In genomic region chr11:125592305-125593112, GRCh38 we compare ENCODE assay signal across 8 cellular contexts. TPM values are rescaled to one million over a fixed set of nuclear protein-coding genes. Genes with fewer than 3 reads are reported as not detected.
DNase-seq lines count a peak whose midpoint lies in the region; ATAC-seq and TF ChIP-seq lines count a peak whose summit lies in the region.

STT3A (plus strand) TSS chr11:125592852; CDS start chr11:125595916, 3,064 bp downstream.

- H3K4me3 Mint-ChIP-seq in activated T-helper 17 cell treated with anti-CD3 and anti-CD28 coated beads, Interleukin-2, amount 50 U/mL, for 72 hours = peak within 1 kb of the TSS; percentile 94
- H3K4me3 Mint-ChIP-seq in naive B cell = peak within 1 kb of the TSS; percentile 90 to 98 (median 94)
- peak within 1 kb of the TSS; percentile 86 for H3K4me3 Mint-ChIP-seq in stimulated activated memory B cell treated with anti-CD40 and anti-IgM and Interleukin-4, amounts not matched to agents 10 μg/mL and 1 μg/mL and 100 μg/mL, for 72 hours

- CTCF ChIA-PET in RWPE1 (lab: Yijun Ruan, JAX) = interaction anchor here (0.6 to 2.0 kb wide), 3 partner anchors 23 to 684 kb away, joined by 5 to 9 read pairs (median 8); partner anchors contain the start of gene EI24

- peak; percentile 93 for ATAC-seq in activated T-helper 17 cell treated with anti-CD3 and anti-CD28 coated beads, Interleukin-2, amount 50 U/mL, for 72 hours (replicated peaks)
- peak; percentile 87 to 91 for ATAC-seq in naive B cell (ENCODE audit: low read depth in 2 of 2)
- ATAC-seq in stimulated activated memory B cell treated with anti-CD40 and anti-IgM and Interleukin-4, amounts not matched to agents 10 μg/mL and 1 μg/mL and 100 μg/mL, for 72 hours = peak; percentile 99

- TF ChIP-seq CTCF in LNCaP clone FGC (IDR thresholded peaks at IDR 0.05; ENCODE audit: control insufficient read depth, extremely low read depth, insufficient read depth) (no peak), RWPE1 (conservative IDR thresholded peaks at IDR 0.05; ENCODE audit: low read depth) (no peak)

- peaks cover 27% of the 10 kb centered on the region for H3K4me1 Mint-ChIP-seq in activated T-helper 17 cell treated with anti-CD3 and anti-CD28 coated beads, Interleukin-2, amount 50 U/mL, for 72 hours
- H3K4me1 Mint-ChIP-seq in naive B cell = peaks cover 39 to 57% (median 44%) of the 10 kb centered on the region in 3 donors
- H3K4me1 Mint-ChIP-seq in stimulated activated memory B cell treated with anti-CD40 and anti-IgM and Interleukin-4, amounts not matched to agents 10 μg/mL and 1 μg/mL and 100 μg/mL, for 72 hours = peaks cover 61% of the 10 kb centered on the region

- peak; percentile 100 for DNase-seq in Daoy (ENCODE audit: low read depth)
- DNase-seq in GOT3 (lab: John Stamatoyannopoulos, UW) = peak; percentile 85
- DNase-seq in LNCaP clone FGC (ENCODE audit: low read depth) = peak; percentile 100
- DNase-seq in RWPE1 (ENCODE audit: low spot score) = peak; percentile 97
- DNase-seq in fibroblast of gingiva (ENCODE audit: low read depth) = peak; percentile 100
- DNase-seq in naive B cell = peak; percentile 97

- POLR2A ChIA-PET in RWPE1 (lab: Yijun Ruan, JAX; ENCODE audit: low non-redundant PET) = no interaction called here

- peak within 1 kb of the TSS; percentile 99 for H3K4me3 ChIP-seq in LNCaP clone FGC (ENCODE audit: low read depth, low read length)

- H3K9me3 Mint-ChIP-seq in activated T-helper 17 cell treated with anti-CD3 and anti-CD28 coated beads, Interleukin-2, amount 50 U/mL, for 72 hours = no peaks in the 10 kb centered on the region
- no peaks in the 10 kb centered on the region for H3K9me3 Mint-ChIP-seq in naive B cell
- no peaks in the 10 kb centered on the region for H3K9me3 Mint-ChIP-seq in stimulated activated memory B cell treated with anti-CD40 and anti-IgM and Interleukin-4, amounts not matched to agents 10 μg/mL and 1 μg/mL and 100 μg/mL, for 72 hours

- H3K27ac Mint-ChIP-seq in activated T-helper 17 cell treated with anti-CD3 and anti-CD28 coated beads, Interleukin-2, amount 50 U/mL, for 72 hours = peak within 1 kb of the TSS; percentile 99
- H3K27ac Mint-ChIP-seq in naive B cell = peak within 1 kb of the TSS; percentile 98 to 100 (median 100)
- H3K27ac Mint-ChIP-seq in stimulated activated memory B cell treated with anti-CD40 and anti-IgM and Interleukin-4, amounts not matched to agents 10 μg/mL and 1 μg/mL and 100 μg/mL, for 72 hours = peak within 1 kb of the TSS; percentile 93

- peaks cover 60% of the 10 kb centered on the region for H3K36me3 Mint-ChIP-seq in activated T-helper 17 cell treated with anti-CD3 and anti-CD28 coated beads, Interleukin-2, amount 50 U/mL, for 72 hours (ENCODE audit: low read depth)
- peaks cover 0 to 5% of the 10 kb centered on the region in 2 donors for H3K36me3 Mint-ChIP-seq in naive B cell
- peaks cover 24% of the 10 kb centered on the region for H3K36me3 Mint-ChIP-seq in stimulated activated memory B cell treated with anti-CD40 and anti-IgM and Interleukin-4, amounts not matched to agents 10 μg/mL and 1 μg/mL and 100 μg/mL, for 72 hours

- peak within 1 kb of the TSS; percentile 92 for H3K27ac ChIP-seq in RWPE1

- no peaks in the 10 kb centered on the region for H3K27me3 Mint-ChIP-seq in activated T-helper 17 cell treated with anti-CD3 and anti-CD28 coated beads, Interleukin-2, amount 50 U/mL, for 72 hours
- no peaks in the 10 kb centered on the region for H3K27me3 Mint-ChIP-seq in naive B cell
- H3K27me3 Mint-ChIP-seq in stimulated activated memory B cell treated with anti-CD40 and anti-IgM and Interleukin-4, amounts not matched to agents 10 μg/mL and 1 μg/mL and 100 μg/mL, for 72 hours = no peaks in the 10 kb centered on the region

RNA-seq across cellular contexts. Expression of gene STT3A, which starts in this region (rescaled TPM):
- total RNA-seq in Daoy (2014; rRNA removed; shearing (Covaris generic)) = 160 and 169 TPM in 2 replicates
- total RNA-seq in activated T-helper 17 cell treated with anti-CD3 and anti-CD28 coated beads, Interleukin-2, amount 50 U/mL, for 72 hours = 100 to 1,000 TPM; 133 to 146 TPM
- polyA plus RNA-seq in naive B cell (ENCODE audit: low read depth in 6 of 6) = 10 to 100 TPM; 14.3 to 56.7 (median 33.4) TPM

Comparison
In these comparisons a context has a peak if more than half of its experiments do, and no peak if none do; other contexts are left out.
1. Peak in every context shown above with its lines: DNase-seq, ATAC-seq, H3K4me3 ChIP-seq and H3K27ac ChIP-seq.